10 cellular contexts compared by ENCODE assay signal in the genomic region with DNA sequence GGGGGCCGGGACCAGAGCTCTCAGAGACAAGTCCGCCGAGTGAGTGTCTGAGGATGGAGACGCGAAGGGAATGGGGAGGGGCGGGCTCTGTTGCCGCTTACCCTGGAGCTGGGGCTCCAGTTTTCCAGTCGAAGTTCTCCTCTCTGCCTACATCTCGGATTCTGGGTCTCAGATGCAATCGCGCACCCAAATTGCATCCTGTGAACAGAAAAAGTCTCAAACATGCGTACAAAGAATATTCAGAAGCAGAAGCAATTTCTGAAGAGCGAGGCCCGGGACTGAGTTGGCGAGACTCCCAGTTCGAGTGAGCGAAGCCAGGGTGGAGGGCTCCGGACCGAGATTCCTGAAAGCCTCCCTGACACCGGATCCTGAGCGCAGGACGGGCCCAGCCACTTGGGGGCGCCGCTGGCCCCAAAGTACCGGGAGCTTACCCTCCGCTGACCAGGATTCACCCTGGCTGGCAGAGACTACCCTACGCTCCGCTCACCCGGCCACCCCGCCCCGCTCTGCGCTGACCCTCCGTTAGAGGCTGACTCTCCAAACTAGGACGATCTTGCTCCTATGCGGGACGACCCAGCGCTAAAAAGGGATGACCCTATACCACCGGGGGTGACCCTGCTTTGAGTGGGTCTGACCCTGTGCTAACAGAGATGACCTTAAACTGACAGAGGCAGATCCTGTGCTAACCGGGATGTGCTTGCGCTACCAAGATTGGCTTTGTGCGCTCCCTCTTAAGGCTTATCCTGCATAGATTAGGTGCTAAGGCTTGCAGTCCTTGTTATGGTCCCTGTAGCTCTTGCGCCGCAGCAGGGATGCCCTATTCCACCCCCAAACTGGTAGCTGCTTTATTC. TPM values are rescaled to one million over a fixed set of nuclear protein-coding genes. Genes with fewer than 3 reads are reported as not detected.
DNase-seq lines count a peak whose midpoint lies in the region; ATAC-seq and TF ChIP-seq lines count a peak whose summit lies in the region.
"Had no signal": no experiment of that assay in that cellular context is flagged by ENCODE, and none has a peak within 500 bp of the region (broad histone marks: within the 10 kb centered on the region; RNA-seq: fewer than 3 reads in every experiment).

No MANE protein-coding gene starts in this region.

- no peaks in the 10 kb centered on the region for H3K36me3 Mint-ChIP-seq in activated T-helper 2 cell treated with anti-CD3 and anti-CD28 coated beads, Interferon-gamma antibody, Interleukin-2, Interleukin-4, amounts not matched to agents 10 μg/mL and 5 μg/mL and 100 μg/mL, durations not matched to agents 14 hours and 24 hours and 36 hours (ENCODE audit: low read depth)

- peaks cover 6% of the 10 kb centered on the region for H3K4me1 Mint-ChIP-seq in activated T-helper 2 cell treated with anti-CD3 and anti-CD28 coated beads, Interferon-gamma antibody, Interleukin-2, Interleukin-4, amounts not matched to agents 10 μg/mL and 5 μg/mL and 100 μg/mL, durations not matched to agents 14 hours and 24 hours and 36 hours (ENCODE audit: low read depth)

- H3K9me3 ChIP-seq in esophagus muscularis mucosa = no peaks in the 10 kb centered on the region
- H3K9me3 ChIP-seq in psoas muscle = no peaks in the 10 kb centered on the region
- no peaks in the 10 kb centered on the region for H3K9me3 ChIP-seq in tibial artery

- H3K36me3 ChIP-seq in GM06990 (ENCODE audit: control insufficient read depth, insufficient read depth, low read length) (no peaks in the 10 kb centered on the region), esophagus muscularis mucosa (no peaks in the 10 kb centered on the region), psoas muscle (ENCODE audit: insufficient read depth in 1 of 2, low read depth in 1 of 2) (no peaks in the 10 kb centered on the region), tibial artery (no peaks in the 10 kb centered on the region)

- peak; percentile 65 to 88 (median 78) for ATAC-seq in psoas muscle
- ATAC-seq in HG03039 (IDR thresholded peaks at IDR 0.05; ENCODE audit: unreplicated experiment) = no peak
- no peak for ATAC-seq in GM19455 (IDR thresholded peaks at IDR 0.05; ENCODE audit: unreplicated experiment)

- H3K27me3 Mint-ChIP-seq in activated T-helper 2 cell treated with anti-CD3 and anti-CD28 coated beads, Interferon-gamma antibody, Interleukin-2, Interleukin-4, amounts not matched to agents 10 μg/mL and 5 μg/mL and 100 μg/mL, durations not matched to agents 14 hours and 24 hours and 36 hours (ENCODE audit: low read depth) = peaks cover 79% of the 10 kb centered on the region

- TF ChIP-seq POLR2A in esophagus muscularis mucosa (IDR thresholded peaks at IDR 0.05; ENCODE audit: low read depth) = no peak

- no peak for DNase-seq in GM06990 (ENCODE audit: extremely low read depth, insufficient read length)
- peak; percentile 20 for DNase-seq in NCI-H2029 treated with DMSO at 0.1 percent for 48 hours (lab: John Stamatoyannopoulos, UW)
- no peak for DNase-seq in esophagus muscularis mucosa (ENCODE audit: extremely low spot score)
- peak; percentile 37 to 67 for DNase-seq in psoas muscle
- DNase-seq in activated T-helper 2 cell treated with anti-CD3 and anti-CD28 coated beads, Interferon-gamma antibody, Interleukin-2, Interleukin-4, amounts not matched to agents 10 μg/mL and 5 μg/mL and 100 μg/mL, durations not matched to agents 14 hours and 24 hours and 36 hours (ENCODE audit: low spot score) = no peak
- DNase-seq in tibial artery = no peak

- 30% methylated on average over 27 of the region's 43 CpGs for WGBS in esophagus muscularis mucosa
- 11 to 14% (median 12%) methylated on average over 43 of the region's 43 CpGs for WGBS in psoas muscle, 3 donors

- TF ChIP-seq CTCF in GM06990 (IDR thresholded peaks at IDR 0.05; ENCODE audit: insufficient read depth, low read length, poor library complexity, severe bottlenecking) = peak; percentile 64
- TF ChIP-seq CTCF in esophagus muscularis mucosa (IDR thresholded peaks at IDR 0.05) = peak; percentile 17 to 54 (median 38)
- TF ChIP-seq CTCF in psoas muscle (IDR thresholded peaks at IDR 0.05) = peak; percentile 46
- TF ChIP-seq CTCF in tibial artery (IDR thresholded peaks at IDR 0.05) = peak in 1 of 2 experiments; percentile 48

- no peak overlapping the region for H3K4me3 ChIP-seq in GM06990 (replicated peaks; ENCODE audit: low read depth, low read length)
- H3K4me3 ChIP-seq in esophagus muscularis mucosa = no peak overlapping the region
- H3K4me3 ChIP-seq in psoas muscle = no peak overlapping the region
- no peak overlapping the region for H3K4me3 ChIP-seq in tibial artery

- no peak overlapping the region for H3K4me3 Mint-ChIP-seq in activated T-helper 2 cell treated with anti-CD3 and anti-CD28 coated beads, Interferon-gamma antibody, Interleukin-2, Interleukin-4, amounts not matched to agents 10 μg/mL and 5 μg/mL and 100 μg/mL, durations not matched to agents 14 hours and 24 hours and 36 hours (ENCODE audit: low read depth)

- H3K27ac ChIP-seq in esophagus muscularis mucosa (replicated peaks in 1 of 4) (no peak overlapping the region), psoas muscle (no peak overlapping the region), tibial artery (no peak overlapping the region)

- peaks cover 5 to 16% (median 10%) of the 10 kb centered on the region in 4 donors for H3K4me1 ChIP-seq in esophagus muscularis mucosa
- H3K4me1 ChIP-seq in psoas muscle = peaks cover 3% of the 10 kb centered on the region
- peaks cover 0 to 17% (median 7%) of the 10 kb centered on the region in 4 donors for H3K4me1 ChIP-seq in tibial artery

- H3K9me3 Mint-ChIP-seq in activated T-helper 2 cell treated with anti-CD3 and anti-CD28 coated beads, Interferon-gamma antibody, Interleukin-2, Interleukin-4, amounts not matched to agents 10 μg/mL and 5 μg/mL and 100 μg/mL, durations not matched to agents 14 hours and 24 hours and 36 hours = no peaks in the 10 kb centered on the region

- no peak for TF ChIP-seq EP300 in esophagus muscularis mucosa (IDR thresholded peaks at IDR 0.05)

- no peak overlapping the region for H3K27ac Mint-ChIP-seq in activated T-helper 2 cell treated with anti-CD3 and anti-CD28 coated beads, Interferon-gamma antibody, Interleukin-2, Interleukin-4, amounts not matched to agents 10 μg/mL and 5 μg/mL and 100 μg/mL, durations not matched to agents 14 hours and 24 hours and 36 hours

- intact Hi-C loops in esophagus muscularis mucosa (cut with DNase I) = no loop called here
- intact Hi-C loops in psoas muscle (cut with DNase I) = no loop called here
- intact Hi-C loops in activated T-helper 2 cell treated with anti-CD3 and anti-CD28 coated beads, Interferon-gamma antibody, Interleukin-2, Interleukin-4, amounts not matched to agents 10 μg/mL and 5 μg/mL and 100 μg/mL, durations not matched to agents 14 hours and 24 hours and 36 hours (cut with micrococcal nuclease) = no loop called here
- intact Hi-C loops in tibial artery (cut with DNase I; ENCODE audit: low total_unique reads) = loop anchor here (10.0 kb wide), 1 partner anchor 135 kb away; no protein-coding TSS in a partner anchor

- H3K27me3 ChIP-seq in GM06990 (replicated peaks; ENCODE audit: control insufficient read depth, insufficient read depth, low read length) (peaks cover 2% of the 10 kb centered on the region), esophagus muscularis mucosa (peaks cover 4 to 100% (median 41%) of the 10 kb centered on the region in 4 donors), psoas muscle (ENCODE audit: insufficient read depth in 3 of 3, low read length in 2 of 3) (peaks cover 0 to 73% (median 33%) of the 10 kb centered on the region in 3 donors), tibial artery (peaks cover 0 to 44% of the 10 kb centered on the region in 2 donors)

RNA-seq across cellular contexts. Expression of a gene that starts 12.1 kb away (rescaled TPM):
- total RNA-seq in esophagus muscularis mucosa = under 1 TPM in 3 of 4 donors, not detected in 1; under 0.01 to 0.57 (median 0.19) TPM
- under 1 TPM; 0.04 to 0.13 (median 0.09) TPM for total RNA-seq in psoas muscle
- under 1 TPM; 0.04 TPM for polyA plus RNA-seq in psoas muscle
- 0.11 and 0.18 TPM in 2 replicates for total RNA-seq in activated T-helper 2 cell treated with anti-CD3 and anti-CD28 coated beads, Interferon-gamma antibody, Interleukin-2, Interleukin-4, amounts not matched to agents 10 μg/mL and 5 μg/mL and 100 μg/mL, durations not matched to agents 14 hours and 24 hours and 36 hours
- polyA plus RNA-seq: neural cell had no signal

RNA-seq across cellular contexts. Expression of a gene that starts 33.8 kb away (rescaled TPM):
- not detected for total RNA-seq in esophagus muscularis mucosa
- under 1 TPM in 1 of 4 donors, not detected in 3; 0.10 TPM for total RNA-seq in psoas muscle
- under 1 TPM in 2 of 3 donors, not detected in 1; 0.03 to 0.08 TPM for polyA plus RNA-seq in psoas muscle
- not detected in 2 replicates for total RNA-seq in activated T-helper 2 cell treated with anti-CD3 and anti-CD28 coated beads, Interferon-gamma antibody, Interleukin-2, Interleukin-4, amounts not matched to agents 10 μg/mL and 5 μg/mL and 100 μg/mL, durations not matched to agents 14 hours and 24 hours and 36 hours
- total RNA-seq: temporal lobe had no signal
- polyA plus RNA-seq: neural cell had no signal

Comparison
In these comparisons a context has a peak if more than half of its experiments do, and no peak if none do; other contexts are left out.
1. DNase-seq: peak in NCI-H2029 treated with DMSO at 0.1 percent for 48 hours (single experiment) and psoas muscle (2 of 2); none in GM06990 (single experiment), esophagus muscularis mucosa (single experiment), activated T-helper 2 cell treated with anti-CD3 and anti-CD28 coated beads, Interferon-gamma antibody, Interleukin-2, Interleukin-4, amounts not matched to agents 10 μg/mL and 5 μg/mL and 100 μg/mL, durations not matched to agents 14 hours and 24 hours and 36 hours (single experiment) and tibial artery (0 of 2).
2. ATAC-seq: peak in psoas muscle (4 of 4); none in HG03039 (single experiment) and GM19455 (single experiment).